8 cellular contexts compared by ENCODE assay signal in the genomic region with DNA sequence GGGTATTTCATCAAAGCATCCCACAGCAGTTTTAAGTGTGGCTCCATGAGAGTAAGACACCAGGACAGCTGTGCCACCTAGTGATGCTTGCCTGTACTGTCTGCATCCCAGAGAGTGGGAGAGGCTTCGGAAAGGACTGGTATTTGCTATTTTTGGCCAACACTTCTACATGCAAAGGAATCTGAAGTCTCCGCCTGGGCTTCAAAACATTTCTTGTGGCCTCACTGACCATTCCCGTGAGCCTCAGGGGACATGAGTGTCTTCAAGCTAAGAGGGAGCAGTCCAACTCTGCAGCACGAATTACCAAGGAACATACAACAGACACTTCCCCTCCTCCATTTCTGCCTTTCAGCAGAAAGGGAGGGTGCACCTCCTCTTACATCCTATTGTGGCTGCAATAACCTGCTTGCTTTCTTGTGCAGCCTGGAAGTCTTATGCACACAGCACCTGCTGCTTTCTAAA.
DNase-seq lines count a peak whose midpoint lies in the region; ATAC-seq, FAIRE-seq and TF ChIP-seq lines count a peak whose summit lies in the region.

No MANE protein-coding gene starts in this region.

- FAIRE-seq in kidney (lab: Jason Lieb, UNC): no peak

- H3K9me3 ChIP-seq in body of pancreas (no peaks in the 10 kb centered on the region), kidney (ENCODE audit: control insufficient read depth in 1 of 2, low read length in 2 of 2) (no peaks in the 10 kb centered on the region), tibial artery (no peaks in the 10 kb centered on the region)

- H3K27me3 ChIP-seq in body of pancreas (no peaks in the 10 kb centered on the region), tibial artery (no peaks in the 10 kb centered on the region)

- intact Hi-C loops in body of pancreas (cut with DNase I): no loop called here
- intact Hi-C loops in kidney (cut with DNase I): no loop called here
- intact Hi-C loops in tibial artery (cut with DNase I; ENCODE audit: low total_unique reads): loop anchor here (5.0 kb wide), 1 partner anchor 469 kb away; no protein-coding TSS in a partner anchor

- peak; percentile 92 for TF ChIP-seq CTCF in AG09309 (IDR thresholded peaks at IDR 0.05; ENCODE audit: control insufficient read depth, insufficient read depth, low read depth, low read length, missing control alignments)
- peak in 5 of 7 experiments; percentile 22 to 55 (median 46) for TF ChIP-seq CTCF in body of pancreas (IDR thresholded peaks at IDR 0.05)
- TF ChIP-seq CTCF in kidney (IDR thresholded peaks at IDR 0.05; ENCODE audit: borderline replicate concordance, extremely low read depth, insufficient read depth): peak; percentile 70
- TF ChIP-seq CTCF in tibial artery (IDR thresholded peaks at IDR 0.05): peak; percentile 61 to 68
- TF ChIP-seq CTCF in mesothelial cell of epicardium (IDR thresholded peaks at IDR 0.05; ENCODE audit: unreplicated experiment): no peak

- H3K36me3 Mint-ChIP-seq in mesothelial cell of epicardium: no peaks in the 10 kb centered on the region

- peaks cover 2% of the 10 kb centered on the region for H3K27me3 Mint-ChIP-seq in mesothelial cell of epicardium (ENCODE audit: low read depth)

- H3K4me3 ChIP-seq in AG09309 (ENCODE audit: control insufficient read depth, low read depth, low read length) (no peak overlapping the region), body of pancreas (no peak overlapping the region), kidney (ENCODE audit: low read length in 2 of 2) (no peak overlapping the region), tibial artery (no peak overlapping the region)

- H3K27ac ChIP-seq in body of pancreas (no peak overlapping the region), kidney (ENCODE audit: low read depth in 2 of 2, low read length in 2 of 2) (no peak overlapping the region), tibial artery (no peak overlapping the region)

- WGBS in body of pancreas, 2 donors: 27 to 48% methylated on average over 2 to 4 of the region's 4 CpGs

- no peak overlapping the region for H3K9ac ChIP-seq in kidney (ENCODE audit: low read length in 2 of 2)

- TF ChIP-seq POLR2A in body of pancreas (IDR thresholded peaks at IDR 0.05): no peak

- H3K9me3 Mint-ChIP-seq in mesothelial cell of epicardium: no peaks in the 10 kb centered on the region

- H3K4me1 ChIP-seq in body of pancreas (no peaks in the 10 kb centered on the region), kidney (ENCODE audit: control insufficient read depth in 1 of 2, insufficient read depth in 1 of 2, low read depth in 1 of 2, low read length in 2 of 2) (no peaks in the 10 kb centered on the region), tibial artery (peaks cover 0 to 9% (median 3%) of the 10 kb centered on the region in 4 donors)

- H3K4me3 Mint-ChIP-seq in mesothelial cell of epicardium: no peak overlapping the region

- DNase-seq in AG09309 (ENCODE audit: low read depth) (peak; percentile 67), LHCN-M2 (ENCODE audit: low read depth) (peak; percentile 75), body of pancreas (peak; percentile 14 to 28 (median 22)), kidney (no peak), tibial artery (peak; percentile 54 to 76), mesothelial cell of epicardium (ENCODE audit: low spot score in 2 of 2, unreplicated experiment in 2 of 2) (no peak), ecto neural progenitor cell (ENCODE audit: low spot score) (no peak)
- no peak for DNase-seq in stimulated activated CD4-positive, alpha-beta T cell treated with anti-CD3 and anti-CD28 coated beads, Interleukin-1b, Interleukin-23, amount 100 ng/mL, for 48 hours

- H3K36me3 ChIP-seq in body of pancreas (replicated peaks in 1 of 2; ENCODE audit: insufficient read depth in 1 of 2, low read depth in 2 of 2) (no peaks in the 10 kb centered on the region), kidney (ENCODE audit: control insufficient read depth in 1 of 2, insufficient read depth in 2 of 2, low read length in 2 of 2) (no peaks in the 10 kb centered on the region), tibial artery (no peaks in the 10 kb centered on the region)

- ATAC-seq in body of pancreas: peak; percentile 42

- no peak overlapping the region for H3K27ac Mint-ChIP-seq in mesothelial cell of epicardium

- H3K4me1 Mint-ChIP-seq in mesothelial cell of epicardium: peaks cover 15% of the 10 kb centered on the region

Comparison
In these comparisons a context has a peak if more than half of its experiments do, and no peak if none do; other contexts are left out.
1. DNase-seq: peak in AG09309 (single experiment), LHCN-M2 (single experiment), body of pancreas (4 of 4) and tibial artery (2 of 2); none in kidney (single experiment), stimulated activated CD4-positive, alpha-beta T cell treated with anti-CD3 and anti-CD28 coated beads, Interleukin-1b, Interleukin-23, amount 100 ng/mL, for 48 hours (single experiment), mesothelial cell of epicardium (0 of 2) and ecto neural progenitor cell (single experiment).